ENCODE assay signal across 8 cellular contexts in genomic region chr5:138212828-138213160, GRCh38. TPM values are rescaled to one million over a fixed set of nuclear protein-coding genes. Genes with fewer than 3 reads are reported as not detected.
DNase-seq lines count a peak whose midpoint lies in the region; ATAC-seq and TF ChIP-seq lines count a peak whose summit lies in the region.

No MANE protein-coding gene starts in this region.

- peaks cover 9% of the 10 kb centered on the region for H3K36me3 Mint-ChIP-seq in T-helper 17 cell (ENCODE audit: low read depth)

- DNase-seq in activated T-cell treated with anti-CD3 and anti-CD28 coated beads for 24 hours (ENCODE audit: low read depth) (peak; percentile 3), T-helper 17 cell (peak in 1 of 3 donors; percentile 9), foreskin fibroblast (no peak), cerebellar nuclear complex (lab: John Stamatoyannopoulos, UW) (no peak), DMS79 (lab: John Stamatoyannopoulos, UW) (no peak)
- no peak for DNase-seq in activated T-cell treated with anti-CD3 and anti-CD28 coated beads, Interleukin-2, amount 50 U/mL, for 1 hour

- ATAC-seq in HG02870 (IDR thresholded peaks at IDR 0.05; ENCODE audit: unreplicated experiment) (peak; percentile 9), T-helper 17 cell (peak; percentile 38)

- H3K4me2 ChIP-seq in parathyroid adenoma (ENCODE audit: low read length), result peak overlapping the region; percentile 91

- H3K9me3 ChIP-seq in T-helper 17 cell (ENCODE audit: control insufficient read depth, low read length, poor library complexity, severe bottlenecking), result no peaks in the 10 kb centered on the region
- no peaks in the 10 kb centered on the region for H3K9me3 ChIP-seq in parathyroid adenoma (ENCODE audit: control insufficient read depth, low read length)

- H3K79me2 ChIP-seq in parathyroid adenoma, result peaks cover 35% of the 10 kb centered on the region

- H3K4me1 ChIP-seq in parathyroid adenoma, result no peaks in the 10 kb centered on the region

- H3K36me3 ChIP-seq in parathyroid adenoma (ENCODE audit: control insufficient read depth, insufficient read depth, low read length), result no peaks in the 10 kb centered on the region

- H2AFZ ChIP-seq in parathyroid adenoma, result peak overlapping the region; percentile 88

- peak overlapping the region; percentile 98 for H3K27ac Mint-ChIP-seq in T-helper 17 cell

- H3K27me3 Mint-ChIP-seq in T-helper 17 cell, result no peaks in the 10 kb centered on the region

- H3K4me3 ChIP-seq in foreskin fibroblast (ENCODE audit: low read depth in 1 of 2, low read length in 2 of 2), result peak overlapping the region; percentile 87 to 98
- H3K4me3 ChIP-seq in parathyroid adenoma (ENCODE audit: low read depth, low read length), result peak overlapping the region; percentile 86

- H3K4me3 Mint-ChIP-seq in T-helper 17 cell, result peak overlapping the region; percentile 100

- no peaks in the 10 kb centered on the region for H3K27me3 ChIP-seq in parathyroid adenoma (ENCODE audit: control insufficient read depth, insufficient read depth, low read length)

- no peak for TF ChIP-seq CTCF in foreskin fibroblast (IDR thresholded peaks at IDR 0.05; ENCODE audit: low read depth, low read length)
- TF ChIP-seq CTCF in parathyroid adenoma (IDR thresholded peaks at IDR 0.05), result no peak

- peak overlapping the region; percentile 58 for H3K27ac ChIP-seq in parathyroid adenoma

- H3K4me1 Mint-ChIP-seq in T-helper 17 cell, result peaks cover 17% of the 10 kb centered on the region

- H3K9ac ChIP-seq in parathyroid adenoma, result peak overlapping the region; percentile 22

RNA-seq across cellular contexts. Expression of gene CDC23, which starts 0.3 kb away (rescaled TPM):
- 10 to 100 TPM; 12.4 to 18.2 TPM for total RNA-seq in T-helper 17 cell

RNA-seq across cellular contexts. Expression of gene KIF20A, which starts 33.9 kb away (rescaled TPM):
- under 1 TPM in 1 of 2 donors, not detected in 1; 0.27 TPM for total RNA-seq in T-helper 17 cell

RNA-seq across cellular contexts. Expression of gene BRD8, which starts 34.4 kb away (rescaled TPM):
- 10 to 100 TPM; 26.4 to 30.0 TPM for total RNA-seq in T-helper 17 cell
